In genomic region chr6:53014034-53014433, GRCh38 we compare ENCODE assay signal across 20 cellular contexts. TPM values are rescaled to one million over a fixed set of nuclear protein-coding genes. Genes with fewer than 3 reads are reported as not detected.
DNase-seq lines count a peak whose midpoint lies in the region; ATAC-seq and TF ChIP-seq lines count a peak whose summit lies in the region.
"Had no signal": no experiment of that assay in that cellular context is flagged by ENCODE, and none has a peak within 500 bp of the region (broad histone marks: within the 10 kb centered on the region; RNA-seq: fewer than 3 reads in every experiment).

No MANE protein-coding gene starts in this region.

- H3K27me3 ChIP-seq in lung (ENCODE audit: control insufficient read depth, insufficient read depth) (no peaks in the 10 kb centered on the region), upper lobe of right lung (no peaks in the 10 kb centered on the region)
- H3K27me3 ChIP-seq in CD4-positive, alpha-beta T cell (ENCODE audit: control insufficient read depth, insufficient read depth, low read length): no peaks in the 10 kb centered on the region
- H3K27me3 ChIP-seq: SJSA1 had no signal

- POLR2A ChIA-PET in CD4-positive, alpha-beta T cell (lab: Charles Lee): no interaction called here

- DNase-seq in MV-4-11 (lab: John Stamatoyannopoulos, UW) (peak; percentile 20), epidermal melanocyte (ENCODE audit: insufficient read length, low spot score) (peak; percentile 51), lung (ENCODE audit: low spot score) (no peak), upper lobe of right lung (no peak), COR-L47 (lab: John Stamatoyannopoulos, UW) (no peak), SKM-1 (lab: John Stamatoyannopoulos, UW; ENCODE audit: unreplicated experiment) (no peak)
- no peak for DNase-seq in CD4-positive, alpha-beta T cell
- DNase-seq: activated CD4-positive, alpha-beta T cell treated with anti-CD3 and anti-CD28 coated beads for 4 hours; activated naive CD4-positive, alpha-beta T cell treated with anti-CD3 and anti-CD28 coated beads, Interleukin-2, amount 50 U/mL, for 16 hours; activated T-cell treated with anti-CD3 and anti-CD28 coated beads for 4 hours; central memory CD4-positive, alpha-beta T cell; DND-41; hypothalamus; left cardiac atrium; NCI-H187; NCI-H446 treated with DMSO at 0.1 percent for 48 hours; stimulated activated CD4-positive, alpha-beta T cell treated with anti-CD3 and anti-CD28 coated beads, Interleukin-12 subunit alpha, Interleukin-12 subunit beta, amount 100 ng/mL, for 4 hours; stimulated activated naive CD4-positive, alpha-beta T cell treated with Interleukin-2 at 50 U/mL for 16 hours had no signal

- ATAC-seq in lung (ENCODE audit: insufficient read depth, low FRiP score) (peak; percentile 41), upper lobe of right lung (no peak)
- ATAC-seq in CD4-positive, alpha-beta T cell (ENCODE audit: poor library complexity): no peak

- H3K36me3 Mint-ChIP-seq in CD4-positive, alpha-beta T cell (ENCODE audit: low read depth): peaks cover 98% of the 10 kb centered on the region

- H3K27ac ChIP-seq in lung (ENCODE audit: low read depth in 1 of 2, low read length in 1 of 2): peak overlapping the region in 1 of 2 donors; percentile 73
- peak overlapping the region; percentile 74 for H3K27ac ChIP-seq in upper lobe of right lung
- H3K27ac ChIP-seq in CD4-positive, alpha-beta T cell (ENCODE audit: low read depth, low read length): no peak overlapping the region
- H3K27ac ChIP-seq: parathyroid adenoma, SJSA1 had no signal

- H3K27me3 Mint-ChIP-seq in CD4-positive, alpha-beta T cell: no peaks in the 10 kb centered on the region

- TF ChIP-seq CTCF in lung (IDR thresholded peaks at IDR 0.05; ENCODE audit: control extremely low read depth, extremely low read depth): no peak
- no peak for TF ChIP-seq CTCF in upper lobe of right lung (IDR thresholded peaks at IDR 0.05)
- TF ChIP-seq CTCF in CD4-positive, alpha-beta T cell (IDR thresholded peaks at IDR 0.05): no peak

- H3K9me3 Mint-ChIP-seq in CD4-positive, alpha-beta T cell: no peaks in the 10 kb centered on the region

- H3K27ac Mint-ChIP-seq in CD4-positive, alpha-beta T cell: no peak overlapping the region

- H3K4me3 ChIP-seq in lung (no peak overlapping the region), upper lobe of right lung (no peak overlapping the region)
- H3K4me3 ChIP-seq: SJSA1 had no signal

- H3K4me1 ChIP-seq in lung (ENCODE audit: control insufficient read depth in 2 of 2, insufficient read depth in 2 of 2, low read length in 2 of 2): no peaks in the 10 kb centered on the region
- peaks cover 6% of the 10 kb centered on the region for H3K4me1 ChIP-seq in upper lobe of right lung
- H3K4me1 ChIP-seq: SJSA1 had no signal

- CTCF ChIA-PET in CD4-positive, alpha-beta T cell (lab: Charles Lee): no interaction called here

- intact Hi-C loops in upper lobe of right lung (cut with DNase I): no loop called here
- intact Hi-C loops in CD4-positive, alpha-beta T cell (cut with DNase I, micrococcal nuclease): no loop called here

- no peaks in the 10 kb centered on the region for H3K4me1 Mint-ChIP-seq in CD4-positive, alpha-beta T cell (ENCODE audit: low read depth)

- no peak overlapping the region for H3K4me3 Mint-ChIP-seq in CD4-positive, alpha-beta T cell

- H3K36me3 ChIP-seq in lung (ENCODE audit: control insufficient read depth in 2 of 2, insufficient read depth in 2 of 2, low read length in 2 of 2) (peaks cover 33 to 40% of the 10 kb centered on the region in 2 donors), upper lobe of right lung (peaks cover 91% of the 10 kb centered on the region)

- no peaks in the 10 kb centered on the region for H3K9me3 ChIP-seq in lung (ENCODE audit: control insufficient read depth in 2 of 2, insufficient read depth in 1 of 2, low read length in 1 of 2)
- no peaks in the 10 kb centered on the region for H3K9me3 ChIP-seq in upper lobe of right lung
- H3K9me3 ChIP-seq in CD4-positive, alpha-beta T cell (ENCODE audit: control insufficient read depth, low read length): no peaks in the 10 kb centered on the region
- H3K9me3 ChIP-seq: SJSA1 had no signal

RNA-seq across cellular contexts. Expression of gene GSTA4, which starts 18.9 kb away (rescaled TPM):
- total RNA-seq in lung (100 to 1,000 TPM in 1 of 2 donors, 10 to 100 TPM in 1; 63.9 to 115 TPM), upper lobe of right lung (72.4 TPM)
- 100 to 1,000 TPM in 1 of 2 donors, 10 to 100 TPM in 1; 46.0 to 115 TPM for polyA plus RNA-seq in lung
- under 1 TPM in 1 of 2 experiments, not detected in 1; 0.25 TPM for total RNA-seq in CD4-positive, alpha-beta T cell

RNA-seq across cellular contexts. Expression of gene CILK1, which starts 47.6 kb away (rescaled TPM):
- total RNA-seq in lung (10 to 100 TPM; 12.0 to 27.4 TPM), upper lobe of right lung (14.4 TPM)
- polyA plus RNA-seq in lung: 1 to 10 TPM; 4.1 to 6.1 TPM
- 1 to 10 TPM; 4.0 to 4.3 TPM for total RNA-seq in CD4-positive, alpha-beta T cell

RNA-seq across cellular contexts. Expression of gene FBXO9, which starts 51.2 kb away (rescaled TPM):
- total RNA-seq in lung: 100 to 1,000 TPM in 1 of 2 donors, 10 to 100 TPM in 1; 77.9 to 117 TPM
- polyA plus RNA-seq in lung: 10 to 100 TPM; 26.0 to 63.5 TPM
- total RNA-seq in upper lobe of right lung: 101 TPM
- total RNA-seq in CD4-positive, alpha-beta T cell: 10 to 100 TPM; 67.3 to 77.0 TPM

Comparison
In these comparisons a context has a peak if more than half of its experiments do, and no peak if none do; other contexts are left out.
1. DNase-seq: peak in MV-4-11 (single experiment) and epidermal melanocyte (single experiment); none in lung (single experiment), upper lobe of right lung (single experiment), COR-L47 (single experiment), SKM-1 (single experiment) and CD4-positive, alpha-beta T cell (0 of 10).
2. RNA of gene GSTA4, which starts 18.9 kb away (total RNA-seq): 63.9 to 115 TPM in lung and 72.4 TPM in upper lobe of right lung (single experiment); 0.25 TPM in CD4-positive, alpha-beta T cell; every median in the first group is over 10 times any median in the second.